8 cellular contexts compared by ENCODE assay signal in the genomic region with DNA sequence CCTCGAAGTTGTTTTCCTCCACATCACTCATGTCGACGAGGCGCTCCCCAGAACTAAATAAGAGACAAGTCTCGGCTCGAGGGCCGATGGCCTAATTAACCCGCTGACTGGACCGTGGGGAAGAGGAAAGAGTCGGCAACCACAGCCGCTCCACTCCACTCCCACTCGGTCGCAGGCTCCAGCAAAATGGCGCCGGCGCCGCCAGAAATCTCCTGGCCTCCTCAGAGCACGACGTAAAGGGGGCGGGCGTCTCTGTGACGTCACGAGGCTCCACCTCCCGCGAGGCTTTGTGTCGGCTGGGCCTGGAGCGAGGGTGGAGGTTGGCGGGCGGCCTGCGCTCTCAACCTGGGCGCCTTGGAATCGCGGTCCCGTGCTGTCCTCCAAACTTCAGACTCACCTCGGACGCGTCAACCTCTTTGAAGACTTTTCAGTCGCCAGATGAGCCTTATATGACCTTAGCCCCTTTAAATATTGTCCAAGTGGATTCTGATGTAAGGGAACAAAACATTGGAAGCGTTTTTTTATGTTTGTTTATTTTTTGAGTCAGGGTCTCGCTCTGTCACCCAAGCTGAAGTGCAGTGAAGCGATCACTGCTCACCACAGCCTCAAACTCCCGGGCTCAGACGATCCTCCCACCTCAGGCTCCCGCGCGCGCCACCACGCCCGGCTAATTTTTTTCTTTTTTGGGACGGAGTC. TPM values are rescaled to one million over a fixed set of nuclear protein-coding genes. Genes with fewer than 3 reads are reported as not detected.
DNase-seq lines count a peak whose midpoint lies in the region; ATAC-seq and TF ChIP-seq lines count a peak whose summit lies in the region.

TSS of gene TRA2A (minus strand) at position 188 of the 696 bp plus-strand sequence. CDS start at position 31, 157 bp downstream.

- H3K27me3 Mint-ChIP-seq in activated naive CD8-positive, alpha-beta T cell treated with anti-CD3 and anti-CD28 coated beads for 36 hours: no peaks in the 10 kb centered on the region

- DNase-seq in GM12865 (ENCODE audit: low read depth) (peak; percentile 97), NCI-H128 (lab: John Stamatoyannopoulos, UW; ENCODE audit: unreplicated experiment) (peak; percentile 89), glomerular visceral epithelial cell (ENCODE audit: extremely low spot score) (peak; percentile 94), osteoblast (ENCODE audit: insufficient read length, low spot score, missing footprints) (peak; percentile 97), testis (peak; percentile 99)
- DNase-seq in activated naive CD8-positive, alpha-beta T cell treated with anti-CD3 and anti-CD28 coated beads for 36 hours: peak; percentile 97

- TF ChIP-seq POLR2A in testis (IDR thresholded peaks at IDR 0.05): peak; percentile 88

- peak within 1 kb of the TSS; percentile 88 for H3K9ac ChIP-seq in SU-DHL-6 (ENCODE audit: low read length)

- H3K4me3 Mint-ChIP-seq in activated naive CD8-positive, alpha-beta T cell treated with anti-CD3 and anti-CD28 coated beads for 36 hours: peak within 1 kb of the TSS; percentile 98

- H2AFZ ChIP-seq in SU-DHL-6 (ENCODE audit: low read depth, low read length, severe bottlenecking): peak within 1 kb of the TSS; percentile 69
- H2AFZ ChIP-seq in osteoblast (ENCODE audit: low read length): peak within 1 kb of the TSS; percentile 96

- no peaks in the 10 kb centered on the region for H3K9me2 ChIP-seq in SU-DHL-6 (replicated peaks; ENCODE audit: insufficient read depth, low read length)

- peak within 1 kb of the TSS; percentile 100 for H3K27ac Mint-ChIP-seq in activated naive CD8-positive, alpha-beta T cell treated with anti-CD3 and anti-CD28 coated beads for 36 hours

- H3K9me3 Mint-ChIP-seq in activated naive CD8-positive, alpha-beta T cell treated with anti-CD3 and anti-CD28 coated beads for 36 hours: no peaks in the 10 kb centered on the region

- H3K27ac ChIP-seq in SU-DHL-6 (ENCODE audit: low read depth, low read length) (peak within 1 kb of the TSS; percentile 82), osteoblast (ENCODE audit: low read depth, low read length) (peak within 1 kb of the TSS; percentile 99), testis (peak within 1 kb of the TSS; percentile 99)

- intact Hi-C loops in testis (cut with DNase I; ENCODE audit: low total_unique reads): no loop called here

- H3K4me2 ChIP-seq in SU-DHL-6 (ENCODE audit: low read depth, low read length, poor library complexity, severe bottlenecking): peak within 1 kb of the TSS; percentile 98
- peak within 1 kb of the TSS; percentile 96 for H3K4me2 ChIP-seq in osteoblast (ENCODE audit: insufficient read depth, low read length)

- H3K9me3 ChIP-seq in SU-DHL-6 (ENCODE audit: insufficient read depth, low read length): no peaks in the 10 kb centered on the region
- H3K9me3 ChIP-seq in osteoblast (ENCODE audit: low read depth, low read length): no peaks in the 10 kb centered on the region
- no peaks in the 10 kb centered on the region for H3K9me3 ChIP-seq in testis

- H3K4me1 ChIP-seq in osteoblast (ENCODE audit: insufficient read depth, low read length) (peaks cover 19% of the 10 kb centered on the region), testis (peaks cover 12% of the 10 kb centered on the region)

- H3K4me3 ChIP-seq in GM12865 (ENCODE audit: low read depth, low read length): peak within 1 kb of the TSS; percentile 81
- H3K4me3 ChIP-seq in SU-DHL-6 (ENCODE audit: insufficient read depth, low read length, poor library complexity, severe bottlenecking): peak within 1 kb of the TSS; percentile 87
- H3K4me3 ChIP-seq in osteoblast (ENCODE audit: insufficient read depth, low read length): peak within 1 kb of the TSS; percentile 92
- peak within 1 kb of the TSS; percentile 75 to 96 for H3K4me3 ChIP-seq in testis

- TF ChIP-seq CTCF in GM12865 (IDR thresholded peaks at IDR 0.05; ENCODE audit: insufficient read depth, low read depth, low read length, missing control alignments): no peak
- TF ChIP-seq CTCF in SU-DHL-6 (IDR thresholded peaks at IDR 0.05; ENCODE audit: insufficient read depth, low read length, poor library complexity, severe bottlenecking): no peak
- TF ChIP-seq CTCF in osteoblast (IDR thresholded peaks at IDR 0.05; ENCODE audit: extremely low read depth, low read depth, low read length): no peak
- TF ChIP-seq CTCF in testis (IDR thresholded peaks at IDR 0.05): peak in 1 of 3 experiments; percentile 15

- ATAC-seq in HG02759 (IDR thresholded peaks at IDR 0.05; ENCODE audit: unreplicated experiment): peak; percentile 93

- 11 to 15% methylated on average over 38 to 50 of the region's 50 CpGs for WGBS in testis, 2 donors

- H3F3A ChIP-seq in SU-DHL-6 (ENCODE audit: insufficient read depth): peaks cover 24% of the 10 kb centered on the region

- H3K4me1 Mint-ChIP-seq in activated naive CD8-positive, alpha-beta T cell treated with anti-CD3 and anti-CD28 coated beads for 36 hours: peaks cover 36% of the 10 kb centered on the region

- H4K20me1 ChIP-seq in SU-DHL-6 (ENCODE audit: low read depth, low read length) (peaks cover 29% of the 10 kb centered on the region), osteoblast (ENCODE audit: insufficient read depth, low read length) (peaks cover 43% of the 10 kb centered on the region)

- peaks cover 49% of the 10 kb centered on the region for H3K79me2 ChIP-seq in SU-DHL-6 (ENCODE audit: insufficient read depth, low read length)
- peaks cover 49% of the 10 kb centered on the region for H3K79me2 ChIP-seq in osteoblast (ENCODE audit: insufficient read depth, low read length)

- H3K27me3 ChIP-seq in SU-DHL-6 (ENCODE audit: low read length): no peaks in the 10 kb centered on the region
- H3K27me3 ChIP-seq in osteoblast (ENCODE audit: insufficient read depth, low read length): no peaks in the 10 kb centered on the region
- no peaks in the 10 kb centered on the region for H3K27me3 ChIP-seq in testis

- peaks cover 20% of the 10 kb centered on the region for H3K36me3 Mint-ChIP-seq in activated naive CD8-positive, alpha-beta T cell treated with anti-CD3 and anti-CD28 coated beads for 36 hours

- H3K36me3 ChIP-seq in SU-DHL-6 (ENCODE audit: low read length): peaks cover 14% of the 10 kb centered on the region; the same call in 1 of the 2 replicates
- no peaks in the 10 kb centered on the region for H3K36me3 ChIP-seq in osteoblast (ENCODE audit: insufficient read depth, low read length)
- no peaks in the 10 kb centered on the region for H3K36me3 ChIP-seq in testis (ENCODE audit: low read depth, missing control alignments)

RNA-seq across cellular contexts. Expression of gene TRA2A, which starts in this region (rescaled TPM):
- 100 to 1,000 TPM; 102 to 104 TPM for total RNA-seq in activated naive CD8-positive, alpha-beta T cell treated with anti-CD3 and anti-CD28 coated beads for 36 hours
- total RNA-seq in osteoblast: 23.6 and 25.7 TPM in 2 replicates
- 10 to 100 TPM; 62.8 to 76.1 TPM for total RNA-seq in testis
- 60.9 TPM for polyA plus RNA-seq in testis (ENCODE audit: insufficient read depth, low read depth, low replicate concordance)

Comparison
In these comparisons a context has a peak if more than half of its experiments do, and no peak if none do; other contexts are left out.
1. Peak in every context shown above with its lines: DNase-seq, ATAC-seq, H3K4me3 ChIP-seq and H3K27ac ChIP-seq.